In genomic region chr20:3218307-3218988, GRCh38 we compare ENCODE assay signal across 8 cellular contexts. TPM values are rescaled to one million over a fixed set of nuclear protein-coding genes. Genes with fewer than 3 reads are reported as not detected.
DNase-seq lines count a peak whose midpoint lies in the region; ATAC-seq and TF ChIP-seq lines count a peak whose summit lies in the region.

No MANE protein-coding gene starts in this region.

- no peak overlapping the region for H3K4me2 ChIP-seq in osteoblast (ENCODE audit: insufficient read depth, low read length)

- peaks cover 14% of the 10 kb centered on the region for H3K4me1 ChIP-seq in CD8-positive, alpha-beta memory T cell (ENCODE audit: insufficient read depth, low read length)
- H3K4me1 ChIP-seq in esophagus muscularis mucosa: peaks cover 0 to 8% (median 7%) of the 10 kb centered on the region in 4 donors
- no peaks in the 10 kb centered on the region for H3K4me1 ChIP-seq in osteoblast (ENCODE audit: insufficient read depth, low read length)

- CTCF ChIA-PET in CD8-positive, alpha-beta memory T cell (lab: Charles Lee): interaction anchor here (0.7 to 2.9 kb wide), 18 partner anchors 9 to 149 kb away, joined by 3 to 12 read pairs (median 4); partner anchors contain the start of genes DDRGK1 and SLC4A11

- peaks cover 8% of the 10 kb centered on the region for H3K36me3 ChIP-seq in CD8-positive, alpha-beta memory T cell (ENCODE audit: insufficient read depth, low read length)
- H3K36me3 ChIP-seq in esophagus muscularis mucosa (peaks cover 14 to 79% (median 66%) of the 10 kb centered on the region in 4 donors), osteoblast (ENCODE audit: insufficient read depth, low read length) (peaks cover 66% of the 10 kb centered on the region)

- TF ChIP-seq EP300 in esophagus muscularis mucosa (IDR thresholded peaks at IDR 0.05): no peak

- intact Hi-C loops in esophagus muscularis mucosa (cut with DNase I): no loop called here

- POLR2A ChIA-PET in CD8-positive, alpha-beta memory T cell (lab: Charles Lee): no interaction called here

- no peak overlapping the region for H3K4me3 Mint-ChIP-seq in CD8-positive, alpha-beta memory T cell
- no peak overlapping the region for H3K4me3 Mint-ChIP-seq in type B pancreatic cell

- H3K4me3 ChIP-seq in CD8-positive, alpha-beta memory T cell (ENCODE audit: low read length): no peak overlapping the region
- peak overlapping the region in 1 of 4 donors; percentile 3 for H3K4me3 ChIP-seq in esophagus muscularis mucosa
- no peak overlapping the region for H3K4me3 ChIP-seq in osteoblast (ENCODE audit: insufficient read depth, low read length)

- H4K20me1 ChIP-seq in osteoblast (ENCODE audit: insufficient read depth, low read length): no peaks in the 10 kb centered on the region

- no peak overlapping the region for H3K27ac ChIP-seq in CD8-positive, alpha-beta memory T cell (ENCODE audit: low read depth, low read length)
- H3K27ac ChIP-seq in esophagus muscularis mucosa (replicated peaks in 1 of 4) (no peak overlapping the region), osteoblast (ENCODE audit: low read depth, low read length) (no peak overlapping the region)

- no peaks in the 10 kb centered on the region for H3K27me3 ChIP-seq in CD8-positive, alpha-beta memory T cell (ENCODE audit: insufficient read depth, low read length, poor library complexity, severe bottlenecking)
- H3K27me3 ChIP-seq in esophagus muscularis mucosa: no peaks in the 10 kb centered on the region
- H3K27me3 ChIP-seq in osteoblast (ENCODE audit: insufficient read depth, low read length): no peaks in the 10 kb centered on the region

- TF ChIP-seq POLR2A in esophagus muscularis mucosa (IDR thresholded peaks at IDR 0.05; ENCODE audit: low read depth): no peak

- peaks cover 4 to 12% (median 6%) of the 10 kb centered on the region in 3 donors for H3K4me1 Mint-ChIP-seq in CD8-positive, alpha-beta memory T cell
- H3K4me1 Mint-ChIP-seq in type B pancreatic cell (ENCODE audit: unreplicated experiment): no peaks in the 10 kb centered on the region

- 33% methylated on average over 16 of the region's 30 CpGs for WGBS in esophagus muscularis mucosa

- no peak overlapping the region for H2AFZ ChIP-seq in osteoblast (ENCODE audit: low read length)

- no peaks in the 10 kb centered on the region for H3K27me3 Mint-ChIP-seq in CD8-positive, alpha-beta memory T cell
- H3K27me3 Mint-ChIP-seq in type B pancreatic cell: no peaks in the 10 kb centered on the region

- no peak overlapping the region for H3K27ac Mint-ChIP-seq in CD8-positive, alpha-beta memory T cell
- H3K27ac Mint-ChIP-seq in type B pancreatic cell: no peak overlapping the region

- TF ChIP-seq CTCF in esophagus muscularis mucosa (IDR thresholded peaks at IDR 0.05) (peak; percentile 61 to 95 (median 77)), osteoblast (IDR thresholded peaks at IDR 0.05; ENCODE audit: extremely low read depth, low read depth, low read length) (peak; percentile 70), type B pancreatic cell (conservative IDR thresholded peaks at IDR 0.05) (peak; percentile 97)

- H3K36me3 Mint-ChIP-seq in CD8-positive, alpha-beta memory T cell: peaks cover 0 to 51% (median 1%) of the 10 kb centered on the region in 3 donors
- H3K36me3 Mint-ChIP-seq in type B pancreatic cell: peaks cover 5% of the 10 kb centered on the region

- peak; percentile 61 for ATAC-seq in GM21526 (IDR thresholded peaks at IDR 0.05; ENCODE audit: low FRiP score, unreplicated experiment)

- peaks cover 6% of the 10 kb centered on the region for H3K79me2 ChIP-seq in osteoblast (ENCODE audit: insufficient read depth, low read length)

- H3K9me3 Mint-ChIP-seq in CD8-positive, alpha-beta memory T cell: no peaks in the 10 kb centered on the region
- H3K9me3 Mint-ChIP-seq in type B pancreatic cell: no peaks in the 10 kb centered on the region

- peak; percentile 54 to 78 (median 60) for DNase-seq in CD8-positive, alpha-beta memory T cell
- DNase-seq in NCI-H345 treated with DMSO at 0.1 percent for 48 hours (lab: John Stamatoyannopoulos, UW; ENCODE audit: unreplicated experiment): peak; percentile 63
- DNase-seq in activated T-cell treated with anti-CD3 and anti-CD28 coated beads for 1 hour (ENCODE audit: low read depth): peak; percentile 72
- no peak for DNase-seq in esophagus muscularis mucosa (ENCODE audit: extremely low spot score)
- peak; percentile 98 for DNase-seq in osteoblast (ENCODE audit: insufficient read length, low spot score, missing footprints)
- DNase-seq in type B pancreatic cell (ENCODE audit: extremely low spot score, unreplicated experiment): peak; percentile 79
- no peak for DNase-seq in NCI-H774 (lab: John Stamatoyannopoulos, UW)

- no peaks in the 10 kb centered on the region for H3K9me3 ChIP-seq in CD8-positive, alpha-beta memory T cell (ENCODE audit: low read length)
- H3K9me3 ChIP-seq in esophagus muscularis mucosa (no peaks in the 10 kb centered on the region), osteoblast (ENCODE audit: low read depth, low read length) (no peaks in the 10 kb centered on the region)

RNA-seq across cellular contexts. Expression of gene ITPA, which starts 9.2 kb away (rescaled TPM):
- total RNA-seq in CD8-positive, alpha-beta memory T cell: 10 to 100 TPM; 90.4 to 98.2 TPM
- 60.8 TPM for polyA plus RNA-seq in CD8-positive, alpha-beta memory T cell
- total RNA-seq in esophagus muscularis mucosa: 10 to 100 TPM; 18.7 to 30.0 (median 27.8) TPM
- 29.8 and 34.0 TPM in 2 replicates for total RNA-seq in osteoblast
- total RNA-seq in type B pancreatic cell (ENCODE audit: low replicate concordance): 51.7 and 59.7 TPM in 2 replicates

RNA-seq across cellular contexts. Expression of gene DDRGK1, which starts 14.0 kb away (rescaled TPM):
- total RNA-seq in CD8-positive, alpha-beta memory T cell: 10 to 100 TPM; 75.3 to 77.9 TPM
- 58.1 TPM for polyA plus RNA-seq in CD8-positive, alpha-beta memory T cell
- total RNA-seq in esophagus muscularis mucosa (10 to 100 TPM; 64.4 to 86.0 (median 69.7) TPM), osteoblast (25.9 and 26.8 TPM in 2 replicates), type B pancreatic cell (ENCODE audit: low replicate concordance) (56.7 and 61.6 TPM in 2 replicates)

RNA-seq across cellular contexts. Expression of gene SLC4A11, which starts 20.5 kb away (rescaled TPM):
- 1 to 10 TPM; 3.1 to 3.5 TPM for total RNA-seq in CD8-positive, alpha-beta memory T cell
- polyA plus RNA-seq in CD8-positive, alpha-beta memory T cell: 0.46 TPM
- under 1 TPM in 2 of 4 donors, not detected in 2; 0.11 to 0.32 TPM for total RNA-seq in esophagus muscularis mucosa
- total RNA-seq in osteoblast: under 0.01 TPM in 2 replicates
- 5.8 and 6.9 TPM in 2 replicates for total RNA-seq in type B pancreatic cell (ENCODE audit: low replicate concordance)

RNA-seq across cellular contexts. Expression of gene LZTS3, which starts 45.1 kb away (rescaled TPM):
- total RNA-seq in CD8-positive, alpha-beta memory T cell: 1 to 10 TPM in 1 of 2 experiments, under 1 TPM in 1; 0.97 to 1.0 TPM
- 0.35 TPM for polyA plus RNA-seq in CD8-positive, alpha-beta memory T cell
- total RNA-seq in esophagus muscularis mucosa (10 to 100 TPM in 3 of 4 donors, 1 to 10 TPM in 1; 8.3 to 20.0 (median 15.3) TPM), osteoblast (2.4 and 3.6 TPM in 2 replicates), type B pancreatic cell (ENCODE audit: low replicate concordance) (17.2 and 17.3 TPM in 2 replicates)

RNA-seq across cellular contexts. Expression of gene FASTKD5, which starts 58.8 kb away (rescaled TPM):
- total RNA-seq in CD8-positive, alpha-beta memory T cell: 10 to 100 TPM; 26.7 to 27.0 TPM
- polyA plus RNA-seq in CD8-positive, alpha-beta memory T cell: 14.6 TPM
- total RNA-seq in esophagus muscularis mucosa (10 to 100 TPM; 10.8 to 15.7 (median 14.3) TPM), osteoblast (8.3 and 9.4 TPM in 2 replicates), type B pancreatic cell (ENCODE audit: low replicate concordance) (19.4 and 22.0 TPM in 2 replicates)

Comparison
In these comparisons a context has a peak if more than half of its experiments do, and no peak if none do; other contexts are left out.
1. DNase-seq: peak in CD8-positive, alpha-beta memory T cell (5 of 5), NCI-H345 treated with DMSO at 0.1 percent for 48 hours (single experiment), activated T-cell treated with anti-CD3 and anti-CD28 coated beads for 1 hour (single experiment), osteoblast (single experiment) and type B pancreatic cell (single experiment); none in esophagus muscularis mucosa (single experiment) and NCI-H774 (single experiment).
2. Peak in every context shown above with its lines, with median percentiles within 50 percentile points of each other: CTCF ChIP-seq.